In the genomic region with DNA sequence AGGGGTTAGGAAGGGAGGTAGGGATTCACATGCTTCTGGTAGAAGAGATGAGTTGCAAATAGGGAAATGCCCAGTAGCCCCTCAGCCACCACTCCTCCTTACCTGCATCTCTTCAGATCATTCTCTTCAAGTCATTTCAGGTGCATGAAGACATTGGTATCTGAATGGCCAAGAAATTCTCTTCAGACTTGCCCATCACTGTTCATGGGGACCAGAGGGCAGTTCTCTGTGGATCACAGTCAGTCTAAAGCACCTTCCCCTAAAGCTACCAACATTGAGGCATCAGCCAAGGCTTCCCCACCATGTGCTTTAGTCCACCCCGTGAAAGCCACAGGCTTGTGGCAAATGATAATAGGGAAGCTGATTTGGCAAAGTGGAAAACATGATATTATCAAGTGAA, we compare ENCODE assay signal across 27 cellular contexts.
"Had no signal": no experiment of that assay in that cellular context is flagged by ENCODE, and none has a peak within 500 bp of the region (broad histone marks: within the 10 kb centered on the region; RNA-seq: fewer than 3 reads in every experiment).

No MANE protein-coding gene starts in this region.

- ATAC-seq: activated CD4-positive, CD25-positive, alpha-beta regulatory T cell treated with anti-CD3 and anti-CD28 coated beads, Interleukin-2, amount 50 U/mL, for 24 hours; activated CD8-positive, alpha-beta T cell treated with anti-CD3 and anti-CD28 coated beads for 36 hours; activated naive CD8-positive, alpha-beta T cell treated with anti-CD3 and anti-CD28 coated beads, Interleukin-2, amount 50 U/mL, for 24 hours; body of pancreas; esophagus mucosa; foreskin keratinocyte; gastrocnemius medialis; T-helper 17 cell had no signal

- DNase-seq: activated B cell treated with CpG ODN at 0.5 μM for 24 hours; activated CD4-positive, alpha-beta T cell treated with anti-CD3 and anti-CD28 coated beads for 48 hours; activated CD4-positive, alpha-beta T cell treated with anti-CD3 and anti-CD28 coated beads, Interleukin-2, amount 50 U/mL, for 1 hour; activated CD4-positive, alpha-beta T cell treated with anti-CD3 and anti-CD28 coated beads, Interleukin-2, amount 50 U/mL, for 48 hours; activated CD8-positive, alpha-beta memory T cell treated with anti-CD3 and anti-CD28 coated beads for 24 hours; activated CD8-positive, alpha-beta memory T cell treated with anti-CD3 and anti-CD28 coated beads, Interleukin-2, amount 50 U/mL, for 4 hours; activated CD8-positive, alpha-beta T cell treated with anti-CD3 and anti-CD28 coated beads for 36 hours; activated effector memory CD4-positive, alpha-beta T cell treated with anti-CD3 and anti-CD28 coated beads, Interleukin-2, amount 50 U/mL, for 16 hours; activated naive CD4-positive, alpha-beta T cell treated with anti-CD3 and anti-CD28 coated beads for 36 hours; activated naive CD8-positive, alpha-beta T cell treated with anti-CD3 and anti-CD28 coated beads for 36 hours; activated naive CD8-positive, alpha-beta T cell treated with anti-CD3 and anti-CD28 coated beads, Interleukin-2, amount 50 U/mL, for 24 hours; activated T-cell treated with anti-CD3 and anti-CD28 coated beads, Interleukin-2, amount 50 U/mL, for 1 hour; activated T-cell treated with anti-CD3 and anti-CD28 coated beads, Interleukin-2, amount 50 U/mL, for 48 hours; adrenal gland; amygdala; aorta; body of pancreas; caudate nucleus; effector CD8-positive, alpha-beta T cell; foreskin keratinocyte; gastrocnemius medialis; T-helper 1 cell; T-helper 17 cell; T1000; WERI-Rb-1 had no signal

- H3K27ac ChIP-seq: adrenal gland, body of pancreas, foreskin keratinocyte, gastrocnemius medialis, WERI-Rb-1 had no signal

- H3K4me3 ChIP-seq: adrenal gland, body of pancreas, gastrocnemius medialis had no signal
